ENCODE assay signal across 8 cellular contexts in the genomic region with DNA sequence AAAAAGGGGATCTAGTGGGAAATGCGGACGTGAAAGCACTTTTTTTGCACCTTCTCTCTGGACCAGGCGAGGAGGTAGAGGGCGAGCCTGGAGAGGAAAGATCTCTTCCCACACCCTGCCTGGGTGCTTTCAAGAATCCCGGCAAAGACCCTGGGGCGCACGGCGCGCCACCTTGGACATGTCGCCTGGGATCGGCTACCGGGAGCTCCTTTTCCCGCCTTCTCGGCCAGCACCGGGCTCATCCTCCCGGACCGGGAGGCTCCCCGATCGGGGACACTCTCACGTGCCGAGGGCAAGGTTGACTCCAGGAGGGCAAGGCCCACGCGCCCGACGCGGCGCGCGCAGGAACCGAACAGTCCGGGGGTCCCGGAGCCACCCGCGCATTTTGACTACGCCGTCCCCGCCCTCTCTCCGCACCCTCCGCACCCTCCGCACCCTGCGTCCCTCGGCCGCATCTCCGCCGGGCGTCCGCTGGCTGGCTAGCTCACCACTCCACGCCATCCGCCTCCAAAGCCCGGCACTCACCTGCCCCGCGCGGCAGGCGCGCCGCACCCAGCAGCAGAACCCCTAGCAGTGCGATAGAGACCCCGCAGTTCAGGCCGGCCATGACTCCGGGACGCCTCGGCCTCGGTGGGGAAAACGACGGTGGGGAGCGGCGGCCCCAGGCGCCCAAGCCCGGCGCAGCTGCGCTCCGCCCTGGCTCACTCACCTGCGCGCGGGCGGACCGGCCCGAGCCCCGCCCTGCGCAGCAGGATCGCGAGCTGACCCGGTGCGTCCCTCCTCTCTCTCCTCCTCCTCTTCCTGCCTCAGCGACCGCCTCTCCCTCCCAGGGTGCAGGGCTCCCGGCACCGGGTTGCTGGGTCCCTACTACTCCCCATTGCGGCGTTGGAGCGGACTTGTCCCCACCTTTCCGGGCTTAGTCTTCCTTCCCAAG. TPM values are rescaled to one million over a fixed set of nuclear protein-coding genes. Genes with fewer than 3 reads are reported as not detected.
A peak's percentile ranks its signal among the peaks of the same experiment; 100 is the strongest.
DNase-seq lines count a peak whose midpoint lies in the region; ATAC-seq lines count a peak whose summit lies in the region.

CDCP1 (minus strand) TSS at position 698 of the 934 bp plus-strand sequence; CDS start at position 607, 91 bp downstream.

- ATAC-seq in HG02571 (IDR thresholded peaks at IDR 0.05; ENCODE audit: unreplicated experiment) (no peak), HG03571 (IDR thresholded peaks at IDR 0.05; ENCODE audit: unreplicated experiment) (no peak), HG02610 (IDR thresholded peaks at IDR 0.05; ENCODE audit: unreplicated experiment) (no peak)

- peaks cover 3% of the 10 kb centered on the region for H3K36me3 Mint-ChIP-seq in activated T-helper 2 cell treated with anti-CD3 and anti-CD28 coated beads, Interferon-gamma antibody, Interleukin-2, Interleukin-4, amounts not matched to agents 10 μg/mL and 5 μg/mL and 100 μg/mL, durations not matched to agents 14 hours and 24 hours and 36 hours (ENCODE audit: low read depth)

- intact Hi-C loops in activated T-helper 2 cell treated with anti-CD3 and anti-CD28 coated beads, Interferon-gamma antibody, Interleukin-2, Interleukin-4, amounts not matched to agents 10 μg/mL and 5 μg/mL and 100 μg/mL, durations not matched to agents 14 hours and 24 hours and 36 hours (cut with micrococcal nuclease), result no loop called here

- peaks cover 34% of the 10 kb centered on the region for H3K27me3 Mint-ChIP-seq in activated T-helper 2 cell treated with anti-CD3 and anti-CD28 coated beads, Interferon-gamma antibody, Interleukin-2, Interleukin-4, amounts not matched to agents 10 μg/mL and 5 μg/mL and 100 μg/mL, durations not matched to agents 14 hours and 24 hours and 36 hours (ENCODE audit: low read depth)

- H3K27me3 ChIP-seq in HAP-1 (ENCODE audit: low read depth), result peaks cover 42% of the 10 kb centered on the region
- H3K27me3 ChIP-seq in skeletal muscle satellite cell (ENCODE audit: control insufficient read depth, insufficient read depth, low read length), result peaks cover 19% of the 10 kb centered on the region

- H3K4me1 ChIP-seq in HAP-1 (no peaks in the 10 kb centered on the region), skeletal muscle satellite cell (ENCODE audit: control insufficient read depth, insufficient read depth, low read length) (peaks cover 8% of the 10 kb centered on the region)

- H3K36me3 ChIP-seq in HAP-1 (replicated peaks) (no peaks in the 10 kb centered on the region), skeletal muscle satellite cell (ENCODE audit: insufficient read depth, low read length) (no peaks in the 10 kb centered on the region)

- DNase-seq in AG08396 (ENCODE audit: low spot score) (peak; percentile 45), HAP-1 (ENCODE audit: low spot score in 2 of 2) (peak in 1 of 2 experiments; percentile 16)
- DNase-seq in activated T-helper 2 cell treated with anti-CD3 and anti-CD28 coated beads, Interferon-gamma antibody, Interleukin-2, Interleukin-4, amounts not matched to agents 10 μg/mL and 5 μg/mL and 100 μg/mL, durations not matched to agents 14 hours and 24 hours and 36 hours (ENCODE audit: low spot score), result peak; percentile 12

- H3K4me3 Mint-ChIP-seq in activated T-helper 2 cell treated with anti-CD3 and anti-CD28 coated beads, Interferon-gamma antibody, Interleukin-2, Interleukin-4, amounts not matched to agents 10 μg/mL and 5 μg/mL and 100 μg/mL, durations not matched to agents 14 hours and 24 hours and 36 hours (ENCODE audit: low read depth), result peak within 1 kb of the TSS; percentile 95

- peaks cover 18% of the 10 kb centered on the region for H3K4me1 Mint-ChIP-seq in activated T-helper 2 cell treated with anti-CD3 and anti-CD28 coated beads, Interferon-gamma antibody, Interleukin-2, Interleukin-4, amounts not matched to agents 10 μg/mL and 5 μg/mL and 100 μg/mL, durations not matched to agents 14 hours and 24 hours and 36 hours (ENCODE audit: low read depth)

- peak within 1 kb of the TSS; percentile 22 for H3K4me3 ChIP-seq in HAP-1
- peak within 1 kb of the TSS; percentile 81 for H3K4me3 ChIP-seq in iPS-11a (ENCODE audit: low read depth, low read length)
- H3K4me3 ChIP-seq in skeletal muscle satellite cell (ENCODE audit: low read length), result peak within 1 kb of the TSS; percentile 69

- peak within 1 kb of the TSS; percentile 55 for H3K9ac ChIP-seq in skeletal muscle satellite cell (ENCODE audit: low read depth, low read length)

- H3K27ac Mint-ChIP-seq in activated T-helper 2 cell treated with anti-CD3 and anti-CD28 coated beads, Interferon-gamma antibody, Interleukin-2, Interleukin-4, amounts not matched to agents 10 μg/mL and 5 μg/mL and 100 μg/mL, durations not matched to agents 14 hours and 24 hours and 36 hours, result peak within 1 kb of the TSS; percentile 75

- peaks cover 14% of the 10 kb centered on the region for H3K9me3 Mint-ChIP-seq in activated T-helper 2 cell treated with anti-CD3 and anti-CD28 coated beads, Interferon-gamma antibody, Interleukin-2, Interleukin-4, amounts not matched to agents 10 μg/mL and 5 μg/mL and 100 μg/mL, durations not matched to agents 14 hours and 24 hours and 36 hours

- in situ Hi-C loops in HAP-1 (cut with MboI; ENCODE audit: low sequenced_read_pairs), result no loop called here

- no peaks in the 10 kb centered on the region for H3K9me3 ChIP-seq in HAP-1
- peaks cover 3% of the 10 kb centered on the region for H3K9me3 ChIP-seq in skeletal muscle satellite cell (replicated peaks; ENCODE audit: low read length)

- peak within 1 kb of the TSS; percentile 93 for H3K4me2 ChIP-seq in skeletal muscle satellite cell (ENCODE audit: low read length)

RNA-seq across cellular contexts. Expression of gene CDCP1, which starts in this region (rescaled TPM):
- 7.4 and 8.1 TPM in 2 replicates for total RNA-seq in activated T-helper 2 cell treated with anti-CD3 and anti-CD28 coated beads, Interferon-gamma antibody, Interleukin-2, Interleukin-4, amounts not matched to agents 10 μg/mL and 5 μg/mL and 100 μg/mL, durations not matched to agents 14 hours and 24 hours and 36 hours
- 19.2 and 24.3 TPM in 2 replicates for total RNA-seq in skeletal muscle satellite cell (2012; rRNA removed)

Comparison
In these comparisons a context has a peak if more than half of its experiments do, and no peak if none do; other contexts are left out.
1. H3K4me3 ChIP-seq: peak in every context shown above with its lines; median percentile 81 in iPS-11a; 69 in skeletal muscle satellite cell; 22 in HAP-1.